ENCODE assay signal across 11 cellular contexts in the genomic region with DNA sequence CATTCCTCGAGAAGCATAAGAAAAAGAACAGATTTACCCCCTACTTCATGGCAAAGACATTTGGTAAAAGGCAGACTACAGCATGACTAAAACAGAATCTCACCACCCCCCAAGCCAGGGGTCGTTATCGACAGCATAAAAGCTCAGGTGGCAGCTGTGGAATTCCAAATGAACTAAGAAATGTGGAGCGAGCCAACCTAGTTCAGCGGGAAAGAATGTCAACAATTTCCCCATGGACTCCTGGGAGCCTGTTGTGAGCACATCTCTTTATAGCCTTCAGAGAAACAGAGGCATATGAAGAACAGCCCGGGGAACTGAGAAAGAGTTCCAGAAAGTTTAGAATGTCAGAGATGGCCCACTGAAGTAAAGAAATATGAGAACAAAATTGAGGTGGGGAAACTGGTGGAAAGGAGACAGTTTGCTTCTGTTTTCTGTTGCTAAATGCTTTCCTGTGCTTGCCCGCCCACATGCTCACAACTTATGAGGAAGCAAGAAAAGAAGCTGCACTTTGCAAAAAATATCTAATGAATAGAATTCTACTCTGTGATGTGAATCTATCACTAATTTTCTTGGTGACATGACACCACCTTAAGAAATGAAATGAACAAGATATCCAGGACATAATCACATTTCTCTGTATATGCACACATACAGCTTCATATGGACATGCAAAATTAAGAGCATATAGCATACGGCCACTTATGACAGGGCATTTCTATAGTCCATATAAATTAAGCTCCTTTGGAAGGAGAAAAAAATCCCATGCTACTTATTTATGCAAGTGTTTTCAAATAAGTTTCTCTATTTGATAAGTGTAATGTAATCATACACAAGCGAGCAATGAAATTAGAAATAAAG.
A peak's percentile ranks its signal among the peaks of the same experiment; 100 is the strongest.
DNase-seq lines count a peak whose midpoint lies in the region; ATAC-seq and TF ChIP-seq lines count a peak whose summit lies in the region.
"Had no signal": no experiment of that assay in that cellular context is flagged by ENCODE, and none has a peak within 500 bp of the region (broad histone marks: within the 10 kb centered on the region; RNA-seq: fewer than 3 reads in every experiment).

No MANE protein-coding gene starts in this region.

- no peak for DNase-seq in Right ventricle myocardium superior
- DNase-seq in left ventricle myocardium inferior = no peak
- peak; percentile 88 for DNase-seq in astrocyte of the hippocampus (ENCODE audit: low read depth, low spot score)
- DNase-seq in left kidney (ENCODE audit: low read depth, low spot score) = peak; percentile 72
- peak; percentile 24 to 27 for DNase-seq in uterus
- no peak for DNase-seq in LoVo (ENCODE audit: low spot score)
- DNase-seq in cerebellum (ENCODE audit: low spot score) = no peak
- DNase-seq in midbrain (lab: John Stamatoyannopoulos, UW) = no peak
- DNase-seq: effector memory CD4-positive, alpha-beta T cell; NCI-H774 had no signal

- H3K27me3 ChIP-seq in left ventricle myocardium inferior (ENCODE audit: low read depth) (no peaks in the 10 kb centered on the region), uterus (no peaks in the 10 kb centered on the region)
- H3K27me3 ChIP-seq: tibial artery had no signal

- peak; percentile 59 for ATAC-seq in Right ventricle myocardium superior (ENCODE audit: poor library complexity)

- H3K4me1 ChIP-seq in left ventricle myocardium inferior (peaks cover 14% of the 10 kb centered on the region), uterus (no peaks in the 10 kb centered on the region)

- H3K36me3 ChIP-seq in left ventricle myocardium inferior (no peaks in the 10 kb centered on the region), uterus (no peaks in the 10 kb centered on the region)
- H3K36me3 ChIP-seq: tibial artery had no signal

- H3K27ac ChIP-seq in left ventricle myocardium inferior (replicated peaks) = no peak overlapping the region
- peak overlapping the region; percentile 68 to 72 for H3K27ac ChIP-seq in uterus

- no peaks in the 10 kb centered on the region for H3K9me3 ChIP-seq in left ventricle myocardium inferior (replicated peaks)
- H3K9me3 ChIP-seq in uterus = no peaks in the 10 kb centered on the region
- H3K9me3 ChIP-seq: tibial artery had no signal

- intact Hi-C loops in Right ventricle myocardium superior (cut with DNase I) (no loop called here), left ventricle myocardium inferior (cut with micrococcal nuclease) (no loop called here), uterus (cut with DNase I; ENCODE audit: low total_unique reads) (no loop called here)

- H3K4me3 ChIP-seq in left ventricle myocardium inferior (no peak overlapping the region), uterus (no peak overlapping the region)
- H3K4me3 ChIP-seq: tibial artery had no signal

- TF ChIP-seq CTCF in left ventricle myocardium inferior (IDR thresholded peaks at IDR 0.05; ENCODE audit: borderline replicate concordance) (no peak), uterus (IDR thresholded peaks at IDR 0.05) (no peak)

- TF ChIP-seq POLR2A in uterus (IDR thresholded peaks at IDR 0.05) = no peak

Comparison
In these comparisons a context has a peak if more than half of its experiments do, and no peak if none do; other contexts are left out.
1. DNase-seq: peak in astrocyte of the hippocampus (single experiment), left kidney (single experiment) and uterus (2 of 2); none in Right ventricle myocardium superior (single experiment), left ventricle myocardium inferior (single experiment), LoVo (single experiment), cerebellum (single experiment) and midbrain (single experiment).